ENCODE assay signal across 8 cellular contexts in the genomic region with DNA sequence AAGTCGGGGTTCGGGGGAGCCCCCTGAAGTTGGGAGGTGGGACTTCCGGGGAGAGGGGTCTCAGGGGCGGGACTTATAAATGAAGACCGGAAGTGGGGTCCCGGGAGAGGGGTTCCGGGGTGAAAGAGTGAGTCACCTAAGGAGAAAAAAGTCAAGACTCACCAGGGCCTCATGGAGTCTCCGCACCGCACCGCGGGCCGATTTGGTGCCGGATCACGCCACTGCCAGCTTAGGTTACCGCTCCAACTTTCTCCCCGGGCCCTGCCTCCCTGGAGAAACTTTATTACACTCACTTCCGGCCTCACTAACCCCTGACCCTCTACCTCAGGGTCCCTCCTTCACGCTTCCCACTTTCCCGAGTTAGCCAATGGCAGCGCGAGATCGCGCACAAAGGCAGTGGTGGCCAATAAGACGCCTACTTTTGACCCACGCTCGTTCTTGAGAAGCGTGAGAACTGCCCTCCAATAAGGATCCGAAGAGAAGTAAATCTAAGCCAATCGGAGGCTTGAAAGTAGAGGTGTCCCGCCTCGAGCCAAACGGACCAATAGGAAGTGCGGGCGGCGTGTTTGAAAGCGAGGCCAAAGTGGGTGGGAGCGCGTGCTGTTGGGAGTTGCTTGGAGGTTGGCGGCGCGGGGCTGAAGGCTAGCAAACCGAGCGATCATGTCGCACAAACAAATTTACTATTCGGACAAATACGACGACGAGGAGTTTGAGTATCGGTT.
DNase-seq lines count a peak whose midpoint lies in the region; ATAC-seq lines count a peak whose summit lies in the region.

A gene (plus strand): TSS at position 596 of the 722 bp plus-strand sequence. CDS start 65 bp downstream, at position 661.

- DNase-seq in AG20443 (ENCODE audit: low spot score) (peak; percentile 91), NCI-H345 treated with DMSO at 0.1 percent for 48 hours (lab: John Stamatoyannopoulos, UW; ENCODE audit: unreplicated experiment) (peak; percentile 100), cerebellar nuclear complex (lab: John Stamatoyannopoulos, UW) (peak; percentile 92 to 99), islet precursor cell (peak; percentile 100)
- peak; percentile 74 to 88 (median 84) for DNase-seq in activated CD4-positive, CD25-positive, alpha-beta regulatory T cell (lab: John Stamatoyannopoulos, UW)
- DNase-seq in stimulated activated CD4-positive, alpha-beta T cell treated with anti-CD3 and anti-CD28 coated beads, Interleukin-12 subunit alpha, Interleukin-12 subunit beta, amount 100 ng/mL, for 48 hours (ENCODE audit: low read depth in 2 of 3, low spot score in 1 of 3) = peak; percentile 87 to 95 (median 93)

- peak; percentile 77 for ATAC-seq in GM19035 (IDR thresholded peaks at IDR 0.05; ENCODE audit: unreplicated experiment)
- ATAC-seq in HG03342 (IDR thresholded peaks at IDR 0.05; ENCODE audit: unreplicated experiment) = peak; percentile 71

Comparison
In these comparisons a context has a peak if more than half of its experiments do, and no peak if none do; other contexts are left out.
1. Peak in every context shown above with its lines: DNase-seq and ATAC-seq.